In genomic region chr6:123965894-123966293, GRCh38 we compare ENCODE assay signal across 10 cellular contexts.
A peak's percentile ranks its signal among the peaks of the same experiment; 100 is the strongest.
DNase-seq lines count a peak whose midpoint lies in the region; TF ChIP-seq lines count a peak whose summit lies in the region.
"Had no signal": no experiment of that assay in that cellular context is flagged by ENCODE, and none has a peak within 500 bp of the region (broad histone marks: within the 10 kb centered on the region; RNA-seq: fewer than 3 reads in every experiment).

No MANE protein-coding gene starts in this region.

- H3K36me3 Mint-ChIP-seq in HFFc6 (ENCODE audit: low read depth) = no peaks in the 10 kb centered on the region

- H3K27me3 Mint-ChIP-seq in HFFc6 (ENCODE audit: insufficient read depth) = no peaks in the 10 kb centered on the region
- H3K27me3 Mint-ChIP-seq: activated B cell treated with CpG ODN at 0.5 μM for 24 hours had no signal

- peaks cover 76% of the 10 kb centered on the region for H3K9me3 Mint-ChIP-seq in HFFc6
- H3K9me3 Mint-ChIP-seq: activated B cell treated with CpG ODN at 0.5 μM for 24 hours had no signal

- no peak overlapping the region for H3K27ac Mint-ChIP-seq in HFFc6
- H3K27ac Mint-ChIP-seq: activated B cell treated with CpG ODN at 0.5 μM for 24 hours had no signal

- no peaks in the 10 kb centered on the region for H3K4me1 Mint-ChIP-seq in HFFc6 (ENCODE audit: low read depth)
- H3K4me1 Mint-ChIP-seq: activated B cell treated with CpG ODN at 0.5 μM for 24 hours had no signal

- no peak overlapping the region for H3K4me3 Mint-ChIP-seq in HFFc6
- H3K4me3 Mint-ChIP-seq: activated B cell treated with CpG ODN at 0.5 μM for 24 hours had no signal

- TF ChIP-seq CTCF in HFFc6 (IDR thresholded peaks at IDR 0.05) = no peak

- DNase-seq in Ammon's horn (ENCODE audit: low spot score) (peak; percentile 60), HK-2 (ENCODE audit: unreplicated experiment) (peak; percentile 13), astrocyte of the hippocampus (ENCODE audit: low read depth, low spot score) (peak; percentile 70), inferior parietal cortex (ENCODE audit: extremely low spot score) (peak; percentile 51), activated gamma-delta T cell (lab: John Stamatoyannopoulos, UW) (no peak), SKM-1 treated with dmso at 0.1 percent for 144 hours (lab: John Stamatoyannopoulos, UW; ENCODE audit: unreplicated experiment) (no peak), SKM-1 (lab: John Stamatoyannopoulos, UW; ENCODE audit: unreplicated experiment) (no peak), HFFc6 (no peak)
- DNase-seq: activated B cell treated with CpG ODN at 0.5 μM for 24 hours, kidney had no signal

Comparison
In these comparisons a context has a peak if more than half of its experiments do, and no peak if none do; other contexts are left out.
1. DNase-seq: peak in Ammon's horn (single experiment), HK-2 (single experiment), astrocyte of the hippocampus (single experiment) and inferior parietal cortex (single experiment); none in activated gamma-delta T cell (single experiment), SKM-1 treated with dmso at 0.1 percent for 144 hours (single experiment), SKM-1 (single experiment) and HFFc6 (single experiment).